Comparison of ENCODE assay signal across 22 cellular contexts in genomic region chr3:14550651-14551611, GRCh38. TPM values are rescaled to one million over a fixed set of nuclear protein-coding genes. Genes with fewer than 3 reads are reported as not detected.
DNase-seq lines count a peak whose midpoint lies in the region; ATAC-seq, FAIRE-seq and TF ChIP-seq lines count a peak whose summit lies in the region.
"Had no signal": no experiment of that assay in that cellular context is flagged by ENCODE, and none has a peak within 500 bp of the region (broad histone marks: within the 10 kb centered on the region; RNA-seq: fewer than 3 reads in every experiment).

No MANE protein-coding gene starts in this region.

- WGBS in H1 (ENCODE audit: extremely low coverage in 1 of 2, insufficient coverage in 1 of 2, insufficient read length in 1 of 2, insufficient replicate concordance in 2 of 2, low coverage in 1 of 2, low lambda C conversion rate in 2 of 2, missing lambda C conversion rate in 1 of 2), 2 experiments: 87% methylated on average over 24 of the region's 24 CpGs; no CpG with 5 or more reads in 1 of the 2 experiments

- H3K36me3 ChIP-seq in RWPE2 (ENCODE audit: low read depth): no peaks in the 10 kb centered on the region
- H3K36me3 ChIP-seq in H1 (ENCODE audit: control insufficient read depth in 2 of 4, insufficient read depth in 4 of 4, low read length in 3 of 4): no peaks in the 10 kb centered on the region
- H3K36me3 ChIP-seq: BLaER1, brain microvascular endothelial cell, esophagus muscularis mucosa had no signal

- H3K23me2 ChIP-seq in H1 (ENCODE audit: low read depth, low read length): no peaks in the 10 kb centered on the region

- POLR2A ChIA-PET in H1 (lab: Charles Lee; ENCODE audit: partially characterized antibody): interaction anchor here (1.2 kb wide), 1 partner anchor 11 kb away, joined by 4 read pairs; no protein-coding TSS in a partner anchor

- H3K79me1 ChIP-seq in H1 (ENCODE audit: low read depth, low read length): no peaks in the 10 kb centered on the region

- no peak overlapping the region for H3K14ac ChIP-seq in H1 (ENCODE audit: insufficient read length)

- CTCF ChIA-PET in H1 (lab: Charles Lee; ENCODE audit: partially characterized antibody): interaction anchor here (0.6 to 13.1 kb wide), 13 partner anchors 8 to 230 kb away, joined by 3 to 280 read pairs (median 9); partner anchors contain the start of gene GRIP2

- H3K4me1 ChIP-seq in RWPE2 (ENCODE audit: insufficient read depth, poor library complexity, severe bottlenecking): no peaks in the 10 kb centered on the region
- H3K4me1 ChIP-seq in H1 (replicated peaks in 1 of 4; ENCODE audit: control insufficient read depth in 3 of 4, insufficient read depth in 4 of 4, low read length in 3 of 4): peaks cover 0 to 13% (median 7%) of the 10 kb centered on the region in 4 experiments; a peak in 5 of 7 replicates
- H3K4me1 ChIP-seq: testis had no signal

- 0 out of 3 replicates have a peak, but pooled peaks have one; percentile 37 for ATAC-seq in RWPE2 (ENCODE audit: low read depth)
- ATAC-seq: naive thymus-derived CD4-positive, alpha-beta T cell; WTC11 had no signal

- H3K27ac ChIP-seq in RWPE2 (ENCODE audit: poor library complexity, severe bottlenecking) (no peak overlapping the region), H1 (ENCODE audit: low read depth, low read length) (no peak overlapping the region)
- H3K27ac ChIP-seq: 22Rv1, BLaER1, brain microvascular endothelial cell, esophagus muscularis mucosa, testis had no signal

- H3K79me2 ChIP-seq in H1 (ENCODE audit: control insufficient read depth in 1 of 2, insufficient read depth in 2 of 2, low read length in 2 of 2): no peaks in the 10 kb centered on the region

- H2BK120ac ChIP-seq in H1 (replicated peaks; ENCODE audit: low read depth, low read length): no peak overlapping the region

- H3K4ac ChIP-seq in H1 (replicated peaks; ENCODE audit: insufficient read length, low read depth, low read length): no peak overlapping the region

- no peak overlapping the region for H4K5ac ChIP-seq in H1 (ENCODE audit: insufficient read length, low read depth, low read length)

- no peak overlapping the region for H2BK20ac ChIP-seq in H1 (ENCODE audit: low read length)

- H3K4me3 ChIP-seq in RWPE2 (ENCODE audit: severe bottlenecking): no peak overlapping the region
- no peak overlapping the region for H3K4me3 ChIP-seq in H1 (ENCODE audit: extremely low read depth in 1 of 4, insufficient read depth in 2 of 4, low read depth in 3 of 4, low read length in 4 of 4)
- H3K4me3 ChIP-seq: BLaER1, esophagus muscularis mucosa, testis had no signal

- H3K56ac ChIP-seq in H1 (replicated peaks; ENCODE audit: insufficient read length, low read depth, low read length): no peak overlapping the region

- H3K23ac ChIP-seq in H1 (ENCODE audit: insufficient read length): no peak overlapping the region

- no peak for TF ChIP-seq CTCF in RWPE2 (IDR thresholded peaks at IDR 0.05; ENCODE audit: poor library complexity, severe bottlenecking)
- TF ChIP-seq CTCF in H1 (IDR thresholded peaks at IDR 0.05; ENCODE audit: control extremely low read depth in 1 of 3, insufficient read depth in 1 of 3, low read depth in 1 of 3, low read length in 3 of 3): no peak

- H4K8ac ChIP-seq in H1 (ENCODE audit: extremely low read depth, insufficient read depth, low read length): peak overlapping the region; percentile 79

- peak overlapping the region; percentile 61; the same call in 1 of the 2 replicates for H2BK15ac ChIP-seq in H1 (ENCODE audit: low read length)

- no peak for TF ChIP-seq RAD21 in H1 (IDR thresholded peaks at IDR 0.05 in 1 of 2, conservative IDR thresholded peaks at IDR 0.05 in 1 of 2; ENCODE audit: low read depth in 2 of 2, low read length in 2 of 2)

- no peak for TF ChIP-seq EP300 in H1 (IDR thresholded peaks at IDR 0.05; ENCODE audit: borderline replicate concordance in 1 of 2, low read depth in 2 of 2, low read length in 2 of 2)

- H3K4me2 ChIP-seq in H1 (ENCODE audit: insufficient read depth in 1 of 2, low read depth in 2 of 2, low read length in 2 of 2): no peak overlapping the region
- H3K4me2 ChIP-seq: BLaER1 had no signal

- no peak for FAIRE-seq in H1 (lab: Jason Lieb, UNC)

- H3K9ac ChIP-seq in H1 (replicated peaks in 1 of 4; ENCODE audit: extremely low read depth in 1 of 4, low read depth in 3 of 4, low read length in 3 of 4): no peak overlapping the region
- H3K9ac ChIP-seq: BLaER1 had no signal

- H4K91ac ChIP-seq in H1 (replicated peaks; ENCODE audit: insufficient read length, low read length): no peak overlapping the region

- no peak overlapping the region for H2AFZ ChIP-seq in H1 (ENCODE audit: low read length)

- H2AK5ac ChIP-seq in H1 (ENCODE audit: low read depth, low read length): no peak overlapping the region

- H2BK12ac ChIP-seq in H1 (ENCODE audit: low read depth, low read length): no peak overlapping the region; the same call in 1 of the 2 replicates

- no peak overlapping the region for H2BK5ac ChIP-seq in H1 (ENCODE audit: low read depth, low read length)

- H3K9me3 ChIP-seq in RWPE2 (ENCODE audit: severe bottlenecking): no peaks in the 10 kb centered on the region
- H3K9me3 ChIP-seq in H1 (ENCODE audit: insufficient read depth in 2 of 2, low read depth in 1 of 2, low read length in 1 of 2): no peaks in the 10 kb centered on the region
- H3K9me3 ChIP-seq: BLaER1, esophagus muscularis mucosa, testis had no signal

- peaks cover 0 to 3% of the 10 kb centered on the region in 2 experiments for H4K20me1 ChIP-seq in H1 (replicated peaks in 1 of 2; ENCODE audit: control insufficient read depth in 1 of 2, insufficient read depth in 2 of 2, low read length in 2 of 2)
- H4K20me1 ChIP-seq: BLaER1 had no signal

- H3K18ac ChIP-seq in H1 (ENCODE audit: extremely low read depth, low read length): no peak overlapping the region; the same call in 1 of the 2 replicates

- H3K27me3 ChIP-seq in RWPE2 (ENCODE audit: insufficient read depth, poor library complexity, severe bottlenecking) (no peaks in the 10 kb centered on the region), H1 (replicated peaks in 1 of 4; ENCODE audit: control insufficient read depth in 3 of 4, extremely low read depth in 1 of 4, insufficient read depth in 3 of 4, low read length in 3 of 4) (no peaks in the 10 kb centered on the region)
- H3K27me3 ChIP-seq: testis had no signal

- DNase-seq in DMS 273 (lab: John Stamatoyannopoulos, UW; ENCODE audit: unreplicated experiment) (peak; percentile 15), DMS 273 treated with DMSO at 0.1 percent for 48 hours (lab: John Stamatoyannopoulos, UW) (no peak), RWPE2 (ENCODE audit: low spot score) (no peak), H1 (ENCODE audit: low read depth in 1 of 2, low spot score in 2 of 2) (no peak), renal cortical epithelial cell (ENCODE audit: low read depth) (peak; percentile 27), pons (ENCODE audit: low spot score) (no peak), hepatic stellate cell (ENCODE audit: low spot score) (no peak)
- no peak for DNase-seq in effector CD4-positive, alpha-beta T cell
- DNase-seq: activated CD8-positive, alpha-beta memory T cell treated with anti-CD3 and anti-CD28 coated beads for 24 hours; brain microvascular endothelial cell; MV-4-11; naive thymus-derived CD4-positive, alpha-beta T cell; NCI-H1930; NCI-H510A; SHP77; T-helper 2 cell; testis had no signal

- no peak for TF ChIP-seq POLR2A in H1 (IDR thresholded peaks at IDR 0.05; ENCODE audit: control extremely low read depth in 1 of 2, low read depth in 2 of 2, low read length in 2 of 2)

TF ChIP-seq in H1, 55 proteins besides CTCF, POLR2A, EP300 and RAD21 (continues in another document):
- TF ChIP-seq KDM5A (IDR thresholded peaks at IDR 0.05; ENCODE audit: low read length): no peak
- no peak for TF ChIP-seq RFX5 (IDR thresholded peaks at IDR 0.05; ENCODE audit: borderline replicate concordance, low read depth, low read length)

RNA-seq across cellular contexts. Expression of gene GRIP2, which starts 10.8 kb away (rescaled TPM):
- 6.4 and 6.9 TPM in 2 replicates for total RNA-seq in H1 (2021; fragmentation: NEBNext Ultra II Directional; extraction: Animal tissue kit (Norgen Biotek cat#: 25700))
- polyA plus RNA-seq in H1 (2011; rRNA removed): 2.5 and 3.5 TPM in 2 replicates
- 3.7 TPM for polyA plus RNA-seq in H1 (2011; cell fraction: cytosol; rRNA removed)
- 25.9 TPM for polyA plus RNA-seq in H1 (2011; cell fraction: nucleus; rRNA removed)
- 4.3 to 7.8 TPM (median 5.2 TPM) in 4 replicates for polyA plus RNA-seq in H1 (2012, experiment 1 of 2)
- 1.2 TPM for polyA plus RNA-seq in H1 (2012, experiment 2 of 2)
- polyA plus RNA-seq in H1 (2013, experiment 1 of 2): 2.0 TPM
- polyA plus RNA-seq in H1 (2013, experiment 2 of 2): 1.8 TPM
- polyA minus RNA-seq in H1 (2011; rRNA and poly(A)+ RNA removed): 1.9 and 4.6 TPM in 2 replicates
- 1.8 TPM for polyA minus RNA-seq in H1 (2011; cell fraction: cytosol; rRNA and poly(A)+ RNA removed)
- 9.1 TPM for polyA minus RNA-seq in H1 (2011; cell fraction: nucleus; rRNA and poly(A)+ RNA removed)
- total RNA-seq in renal cortical epithelial cell: 0.05 TPM in 1 of 2 replicates, not detected in the other
- total RNA-seq: naive thymus-derived CD4-positive, alpha-beta T cell had no signal
- polyA plus RNA-seq: IgD-negative memory B cell; naive thymus-derived CD4-positive, alpha-beta T cell had no signal

Comparison
In these comparisons a context has a peak if more than half of its experiments do, and no peak if none do; other contexts are left out.
1. DNase-seq: peak in DMS 273 (single experiment) and renal cortical epithelial cell (single experiment); none in DMS 273 treated with DMSO at 0.1 percent for 48 hours (single experiment), RWPE2 (single experiment), H1 (0 of 2), pons (single experiment), effector CD4-positive, alpha-beta T cell (single experiment) and hepatic stellate cell (single experiment).